Comparison of ENCODE assay signal across 13 cellular contexts in the genomic region with DNA sequence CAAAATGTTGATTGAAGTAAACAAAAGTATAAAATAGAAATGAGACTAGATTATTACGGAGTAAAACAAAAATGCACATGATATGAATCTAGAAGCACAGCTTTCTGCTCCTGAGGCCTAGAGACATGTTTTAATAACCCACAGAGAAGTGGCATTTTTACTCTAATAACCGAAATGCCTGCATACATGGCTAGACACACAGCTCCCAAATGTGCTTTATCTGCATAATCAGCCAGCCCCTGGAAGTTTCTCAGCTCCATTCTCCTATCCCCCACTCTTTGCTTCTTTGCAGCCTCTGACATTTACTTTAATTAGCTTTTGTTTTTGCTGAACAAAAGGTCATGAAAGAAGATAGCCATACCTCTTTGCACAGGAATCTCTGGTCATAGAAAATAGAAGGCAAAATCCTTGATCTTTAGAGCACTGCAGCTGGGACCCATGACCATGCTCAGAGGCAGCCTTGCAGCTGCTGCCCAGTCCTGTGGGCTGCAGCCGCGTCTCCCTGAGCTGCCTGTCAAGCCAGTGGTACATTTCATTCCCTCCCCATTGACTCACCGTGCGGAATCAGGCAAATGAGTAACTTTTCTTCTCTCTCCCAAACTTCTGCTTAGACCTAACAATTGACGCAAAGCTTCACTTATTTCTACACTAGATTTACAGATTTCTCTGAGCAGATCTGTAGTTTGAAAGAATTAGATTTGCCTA. TPM values are rescaled to one million over a fixed set of nuclear protein-coding genes. Genes with fewer than 3 reads are reported as not detected.
DNase-seq lines count a peak whose midpoint lies in the region; TF ChIP-seq lines count a peak whose summit lies in the region.
"Had no signal": no experiment of that assay in that cellular context is flagged by ENCODE, and none has a peak within 500 bp of the region (broad histone marks: within the 10 kb centered on the region; RNA-seq: fewer than 3 reads in every experiment).

Gene VEPH1, minus strand, starts transcription at position 501 of the 705 bp plus-strand sequence. CDS start 8,067 bp downstream, outside the sequence.

- in situ Hi-C loops in ACHN (cut with HindIII; ENCODE audit: low pct_ligation_motif_present, low pct_unique_long_range_greater_than_20kb, low sequenced_read_pairs) = no loop called here
- in situ Hi-C loops in SK-MEL-5 (cut with HindIII; ENCODE audit: low pct_unique_long_range_greater_than_20kb, low sequenced_read_pairs) = no loop called here

- H3K4me3 ChIP-seq in fibroblast of mammary gland (ENCODE audit: control insufficient read depth, low read depth, low read length) = no peak within 1 kb of the TSS
- H3K4me3 ChIP-seq: prostate gland had no signal

- peak; percentile 72 for DNase-seq in ACHN
- DNase-seq in SK-MEL-5 (ENCODE audit: low read depth, low spot score) = no peak
- peak; percentile 58 for DNase-seq in fibroblast of mammary gland (ENCODE audit: low read depth)
- peak; percentile 92 for DNase-seq in myocyte (ENCODE audit: low read depth)
- no peak for DNase-seq in head of caudate nucleus
- no peak for DNase-seq in NCI-H2107 (lab: John Stamatoyannopoulos, UW)
- DNase-seq in NCI-H187 treated with DMSO at 0.1 percent for 48 hours (lab: John Stamatoyannopoulos, UW) = no peak
- DNase-seq in GM03348 (ENCODE audit: low spot score) = no peak
- DNase-seq: activated CD4-positive, alpha-beta T cell treated with anti-CD3 and anti-CD28 coated beads, Interleukin-2, amount 10 ng/mL, durations not matched to agents 7 days and 5 days; activated gamma-delta T cell; DMS79; NCI-H345 had no signal

- intact Hi-C loops in head of caudate nucleus (cut with DNase I) = no loop called here

- no peak for TF ChIP-seq CTCF in fibroblast of mammary gland (conservative IDR thresholded peaks at IDR 0.05; ENCODE audit: control insufficient read depth, insufficient read depth, low read depth, low read length)

RNA-seq across cellular contexts. Expression of gene VEPH1, which starts in this region (rescaled TPM):
- 42.3 and 51.9 TPM in 2 replicates for total RNA-seq in SK-MEL-5 (2014; rRNA removed; shearing (Covaris generic))
- polyA plus RNA-seq in SK-MEL-5 (2015; cell fraction: cytosol; rRNA removed) = 9.6 and 14.6 TPM in 2 replicates
- 7.9 and 30.2 TPM in 2 replicates for polyA plus RNA-seq in SK-MEL-5 (2015; cell fraction: nucleus; rRNA removed)
- total RNA-seq in myocyte = 17.0 and 29.3 TPM in 2 replicates
- 3.3 TPM for polyA plus RNA-seq in myocyte (2012)
- total RNA-seq: activated CD4-positive, alpha-beta T cell treated with anti-CD3 and anti-CD28 coated beads, Interleukin-2, amount 10 ng/mL, durations not matched to agents 7 days and 5 days had no signal

Comparison
In these comparisons a context has a peak if more than half of its experiments do, and no peak if none do; other contexts are left out.
1. DNase-seq: peak in ACHN (single experiment), fibroblast of mammary gland (single experiment) and myocyte (single experiment); none in SK-MEL-5 (single experiment), head of caudate nucleus (0 of 42), NCI-H2107 (single experiment), NCI-H187 treated with DMSO at 0.1 percent for 48 hours (single experiment) and GM03348 (single experiment).